In the genomic region with DNA sequence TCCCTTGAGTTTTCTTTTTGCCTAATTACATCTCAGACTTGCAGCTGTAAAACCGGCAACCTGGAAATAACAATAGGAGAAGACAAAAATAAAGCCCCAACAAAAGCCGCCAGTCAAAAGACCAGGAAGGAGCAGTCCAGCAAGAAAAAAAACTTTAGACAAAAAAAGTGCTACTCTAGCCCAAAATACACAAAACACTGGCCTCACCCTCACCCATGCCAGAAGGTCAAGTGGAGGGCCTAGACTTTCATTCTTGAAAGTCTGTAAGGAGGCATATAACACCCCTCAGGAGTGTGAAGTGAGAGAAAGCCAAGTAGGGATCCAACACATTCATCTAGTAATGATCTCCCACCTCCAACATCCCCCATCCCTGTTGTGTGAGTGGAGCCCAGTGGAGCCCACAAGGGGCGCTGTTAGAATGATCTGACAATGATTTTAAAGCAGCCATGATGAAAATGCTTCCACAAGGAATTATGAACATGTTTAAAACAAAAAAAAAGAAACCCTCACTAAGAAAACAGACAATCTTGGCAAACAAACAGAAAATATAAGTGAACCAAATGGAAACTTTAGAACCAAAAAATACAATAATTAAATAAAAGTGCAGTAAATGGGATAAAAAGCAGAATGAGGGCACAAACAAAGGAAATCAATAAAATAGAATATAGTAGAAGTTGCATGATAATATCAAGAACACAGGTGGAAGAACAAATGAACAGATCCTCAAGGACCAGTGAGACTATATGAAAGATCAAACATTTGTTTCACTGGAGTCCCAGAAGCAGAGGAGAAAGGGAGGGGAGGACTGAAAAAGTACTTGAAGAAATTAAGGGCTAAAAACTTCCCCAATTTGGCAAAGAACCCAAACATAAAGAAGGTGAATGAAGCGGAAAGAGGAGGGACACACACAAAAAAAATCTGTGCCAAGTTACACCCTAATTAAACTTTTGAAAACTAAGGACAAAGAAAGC, we compare ENCODE assay signal across 1 cellular context.
TF ChIP-seq lines count a peak whose summit lies in the region.

No MANE protein-coding gene starts in this region.

TF ChIP-seq in GM23338, 12 proteins besides CTCF, POLR2A, EP300 and RAD21 (continued from another document):
- TF ChIP-seq, protein P1, sequence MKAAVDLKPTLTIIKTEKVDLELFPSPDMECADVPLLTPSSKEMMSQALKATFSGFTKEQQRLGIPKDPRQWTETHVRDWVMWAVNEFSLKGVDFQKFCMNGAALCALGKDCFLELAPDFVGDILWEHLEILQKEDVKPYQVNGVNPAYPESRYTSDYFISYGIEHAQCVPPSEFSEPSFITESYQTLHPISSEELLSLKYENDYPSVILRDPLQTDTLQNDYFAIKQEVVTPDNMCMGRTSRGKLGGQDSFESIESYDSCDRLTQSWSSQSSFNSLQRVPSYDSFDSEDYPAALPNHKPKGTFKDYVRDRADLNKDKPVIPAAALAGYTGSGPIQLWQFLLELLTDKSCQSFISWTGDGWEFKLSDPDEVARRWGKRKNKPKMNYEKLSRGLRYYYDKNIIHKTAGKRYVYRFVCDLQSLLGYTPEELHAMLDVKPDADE (IDR thresholded peaks at IDR 0.05) = no peak
- TF ChIP-seq EZH2 (IDR thresholded peaks at IDR 0.05; ENCODE audit: low read depth, unreplicated experiment) = no peak
- no peak for TF ChIP-seq ZNF114 (CRISPR knock-in tag; IDR thresholded peaks at IDR 0.05)
- TF ChIP-seq ZNF462 (CRISPR knock-in tag; IDR thresholded peaks at IDR 0.05) = no peak
